In the genomic region with DNA sequence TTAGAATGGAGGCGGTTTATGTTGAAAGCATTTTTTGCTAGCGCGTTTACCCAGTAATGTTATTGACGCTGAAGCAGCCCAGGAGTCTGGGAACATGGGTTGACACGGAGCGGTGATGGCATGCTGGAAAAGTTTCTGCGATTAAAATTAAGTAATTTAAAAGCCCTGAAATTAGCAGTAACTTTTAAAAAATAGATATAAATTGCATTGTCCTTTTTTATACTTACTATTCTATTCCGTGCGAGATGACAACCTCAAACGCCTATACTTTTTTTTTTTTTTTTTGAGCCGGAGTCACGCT, we compare ENCODE assay signal across 8 cellular contexts. TPM values are rescaled to one million over a fixed set of nuclear protein-coding genes. Genes with fewer than 3 reads are reported as not detected.
A peak's percentile ranks its signal among the peaks of the same experiment; 100 is the strongest.
DNase-seq lines count a peak whose midpoint lies in the region; ATAC-seq and TF ChIP-seq lines count a peak whose summit lies in the region.

No MANE protein-coding gene starts in this region.

- ATAC-seq in heart right ventricle (peak in 2 of 8 donors; percentile 5 to 10), left ventricle myocardium superior (no peak), mucosa of descending colon (no peak), HG03097 (IDR thresholded peaks at IDR 0.05; ENCODE audit: low FRiP score, unreplicated experiment) (no peak)

- intact Hi-C loops in heart right ventricle (cut with DNase I): loop anchor here in 4 of 10 donors (2.0 to 5.0 kb wide), 6 partner anchors 27 to 55 kb away; a partner anchor contains a TSS
- intact Hi-C loops in left ventricle myocardium superior (cut with micrococcal nuclease): no loop called here
- intact Hi-C loops in mammary epithelial cell (cut with micrococcal nuclease): loop anchor here (2.0 kb wide), 1 partner anchor 111 kb away; no protein-coding TSS in a partner anchor
- intact Hi-C loops in mucosa of descending colon (cut with DNase I, micrococcal nuclease): no loop called here
- intact Hi-C loops in vagina (cut with DNase I): loop anchor here (2.0 to 5.0 kb wide), 2 partner anchors 161 to 962 kb away; no protein-coding TSS in a partner anchor

- in situ Hi-C loops in mammary epithelial cell (cut with MboI; ENCODE audit: low sequenced_read_pairs in 2 of 2): no loop called here

- dilution Hi-C loops in mammary epithelial cell (cut with HindIII; ENCODE audit: low sequenced_read_pairs): no loop called here

- H3K4me3 ChIP-seq in heart right ventricle (peak overlapping the region; percentile 24 to 97 (median 82)), mammary epithelial cell (replicated peaks in 1 of 3; ENCODE audit: insufficient read depth in 1 of 3, low read depth in 2 of 3, low read length in 3 of 3) (peak overlapping the region; percentile 69 to 100 (median 98)), mucosa of descending colon (peak overlapping the region; percentile 19), vagina (peak overlapping the region; percentile 55 to 70)

- H2AFZ ChIP-seq in mammary epithelial cell (ENCODE audit: low read depth, low read length): peak overlapping the region; percentile 99

- TF ChIP-seq CTCF in heart right ventricle (IDR thresholded peaks at IDR 0.05) (no peak), mammary epithelial cell (conservative IDR thresholded peaks at IDR 0.05 in 1 of 2, IDR thresholded peaks at IDR 0.05 in 1 of 2; ENCODE audit: extremely low read depth in 1 of 2, insufficient read depth in 1 of 2, low read depth in 1 of 2, low read length in 2 of 2) (no peak), mucosa of descending colon (IDR thresholded peaks at IDR 0.05) (no peak), vagina (IDR thresholded peaks at IDR 0.05) (no peak)

- peak overlapping the region in 9 of 10 donors; percentile 72 to 98 (median 94) for H3K27ac ChIP-seq in heart right ventricle
- no peak overlapping the region for H3K27ac ChIP-seq in mammary epithelial cell (ENCODE audit: insufficient read depth, low read depth, low read length)
- peak overlapping the region; percentile 65 for H3K27ac ChIP-seq in vagina

- CTCF ChIA-PET in mammary epithelial cell (lab: Charles Lee; ENCODE audit: low non-redundant PET): no interaction called here

- H3K4me1 ChIP-seq in heart right ventricle (peaks cover 9 to 44% (median 25%) of the 10 kb centered on the region in 9 donors), mammary epithelial cell (ENCODE audit: insufficient read depth, low read length) (peaks cover 12% of the 10 kb centered on the region), mucosa of descending colon (ENCODE audit: low read depth) (peaks cover 8% of the 10 kb centered on the region), vagina (peaks cover 21% of the 10 kb centered on the region)

- no peak for DNase-seq in heart right ventricle
- no peak for DNase-seq in left ventricle myocardium superior
- DNase-seq in mammary epithelial cell: no peak
- DNase-seq in mucosa of descending colon: no peak
- DNase-seq in vagina (ENCODE audit: extremely low spot score in 2 of 2): no peak
- no peak for DNase-seq in NCI-H774 (lab: John Stamatoyannopoulos, UW)
- DNase-seq in NCI-H446 treated with DMSO at 0.1 percent for 48 hours (lab: John Stamatoyannopoulos, UW): no peak

- H3K9me3 ChIP-seq in heart right ventricle: peaks cover 0 to 11% (median 0%) of the 10 kb centered on the region in 11 donors
- H3K9me3 ChIP-seq in mammary epithelial cell (replicated peaks; ENCODE audit: insufficient read depth, low read length): peaks cover 8% of the 10 kb centered on the region
- peaks cover 16% of the 10 kb centered on the region for H3K9me3 ChIP-seq in mucosa of descending colon
- no peaks in the 10 kb centered on the region for H3K9me3 ChIP-seq in vagina

- WGBS in heart right ventricle, 2 donors: 8 to 10% methylated on average over 12 of the region's 12 CpGs
- WGBS in mammary epithelial cell (ENCODE audit: low coverage, missing lambda C conversion rate): 0% methylated on average over 8 of the region's 12 CpGs

- TF ChIP-seq POLR2A in vagina (IDR thresholded peaks at IDR 0.05): no peak

- H4K20me1 ChIP-seq in mammary epithelial cell (ENCODE audit: insufficient read depth, low read length): no peaks in the 10 kb centered on the region

- H3K27me3 ChIP-seq in heart right ventricle (no peaks in the 10 kb centered on the region), mammary epithelial cell (ENCODE audit: insufficient read depth, low read length) (no peaks in the 10 kb centered on the region), vagina (no peaks in the 10 kb centered on the region)

- BruUV-seq in mammary epithelial cell (replicated peaks; lab: Mats Ljungman, UMichigan): no TSS peak

- H3K79me2 ChIP-seq in mammary epithelial cell (ENCODE audit: insufficient read depth, low read length): peaks cover 40% of the 10 kb centered on the region

- peak overlapping the region; percentile 86 for H3K4me2 ChIP-seq in mammary epithelial cell (ENCODE audit: insufficient read depth, low read depth, low read length)

- peaks cover 0 to 27% (median 10%) of the 10 kb centered on the region in 9 donors for H3K36me3 ChIP-seq in heart right ventricle
- no peaks in the 10 kb centered on the region for H3K36me3 ChIP-seq in mammary epithelial cell (ENCODE audit: insufficient read depth, low read length)
- H3K36me3 ChIP-seq in mucosa of descending colon (ENCODE audit: low read depth): peaks cover 5% of the 10 kb centered on the region
- peaks cover 0 to 10% of the 10 kb centered on the region in 2 donors for H3K36me3 ChIP-seq in vagina

- no peak overlapping the region for H3K9ac ChIP-seq in mammary epithelial cell (ENCODE audit: insufficient read depth, low read length)

RNA-seq across cellular contexts. Expression of a gene that starts 0.6 kb away (rescaled TPM):
- 10 to 100 TPM in 9 of 10 donors, 1 to 10 TPM in 1; 9.8 to 22.9 (median 18.5) TPM for total RNA-seq in heart right ventricle
- 10 to 100 TPM in 1 of 2 donors, 1 to 10 TPM in 1; 9.1 to 25.9 TPM for polyA plus RNA-seq in heart right ventricle
- 19.2 TPM for total RNA-seq in left ventricle myocardium superior
- total RNA-seq in mammary epithelial cell: 10 to 100 TPM; 23.4 to 33.0 TPM
- 10.1 TPM for polyA plus RNA-seq in mammary epithelial cell
- polyA minus RNA-seq in mammary epithelial cell: 18.6 TPM
- total RNA-seq in mucosa of descending colon: 10 to 100 TPM; 19.9 to 28.6 (median 28.0) TPM
- total RNA-seq in vagina: 41.7 TPM

RNA-seq across cellular contexts. Expression of a gene that starts 28.9 kb away (rescaled TPM):
- 10 to 100 TPM; 18.7 to 32.5 (median 22.8) TPM for total RNA-seq in heart right ventricle
- 10 to 100 TPM in 1 of 2 donors, 1 to 10 TPM in 1; 9.5 to 19.8 TPM for polyA plus RNA-seq in heart right ventricle
- 23.9 TPM for total RNA-seq in left ventricle myocardium superior
- total RNA-seq in mammary epithelial cell: 10 to 100 TPM in 1 of 2 donors, 1 to 10 TPM in 1; 2.0 to 10.2 TPM
- 1.3 TPM for polyA plus RNA-seq in mammary epithelial cell
- polyA minus RNA-seq in mammary epithelial cell: 4.2 TPM
- total RNA-seq in mucosa of descending colon: 10 to 100 TPM in 1 of 3 donors, 1 to 10 TPM in 2; 5.3 to 14.0 (median 6.6) TPM
- total RNA-seq in vagina: 6.6 TPM

RNA-seq across cellular contexts. Expression of a gene that starts 55.0 kb away (rescaled TPM):
- 10 to 100 TPM in 2 of 10 donors, 1 to 10 TPM in 8; 5.4 to 11.3 (median 7.2) TPM for total RNA-seq in heart right ventricle
- 1 to 10 TPM; 2.0 to 3.2 TPM for polyA plus RNA-seq in heart right ventricle
- 6.6 TPM for total RNA-seq in left ventricle myocardium superior
- total RNA-seq in mammary epithelial cell: 1 to 10 TPM; 5.7 to 7.5 TPM
- polyA plus RNA-seq in mammary epithelial cell: 3.0 TPM
- 5.4 TPM for polyA minus RNA-seq in mammary epithelial cell
- total RNA-seq in mucosa of descending colon: 10 to 100 TPM in 1 of 3 donors, 1 to 10 TPM in 2; 6.9 to 12.9 (median 8.8) TPM
- 11.8 TPM for total RNA-seq in vagina

RNA-seq across cellular contexts. Expression of a gene that starts 59.3 kb away (rescaled TPM):
- not detected for total RNA-seq in heart right ventricle
- not detected for polyA plus RNA-seq in heart right ventricle
- total RNA-seq in left ventricle myocardium superior: not detected
- not detected for total RNA-seq in mammary epithelial cell
- polyA plus RNA-seq in mammary epithelial cell: not detected
- not detected for polyA minus RNA-seq in mammary epithelial cell
- not detected for total RNA-seq in mucosa of descending colon
- not detected for total RNA-seq in vagina

Comparison
In these comparisons a context has a peak if more than half of its experiments do, and no peak if none do; other contexts are left out.
1. H3K4me3 ChIP-seq: peak in every context shown above with its lines; median percentile 98 in mammary epithelial cell; 82 in heart right ventricle; 62 in vagina; 19 in mucosa of descending colon.
2. intact Hi-C loops: an anchor here in mammary epithelial cell (2.0 kb wide) and vagina (2.0 to 5.0 kb wide); none called in left ventricle myocardium superior and mucosa of descending colon.